26 cellular contexts compared by ENCODE assay signal in the genomic region with DNA sequence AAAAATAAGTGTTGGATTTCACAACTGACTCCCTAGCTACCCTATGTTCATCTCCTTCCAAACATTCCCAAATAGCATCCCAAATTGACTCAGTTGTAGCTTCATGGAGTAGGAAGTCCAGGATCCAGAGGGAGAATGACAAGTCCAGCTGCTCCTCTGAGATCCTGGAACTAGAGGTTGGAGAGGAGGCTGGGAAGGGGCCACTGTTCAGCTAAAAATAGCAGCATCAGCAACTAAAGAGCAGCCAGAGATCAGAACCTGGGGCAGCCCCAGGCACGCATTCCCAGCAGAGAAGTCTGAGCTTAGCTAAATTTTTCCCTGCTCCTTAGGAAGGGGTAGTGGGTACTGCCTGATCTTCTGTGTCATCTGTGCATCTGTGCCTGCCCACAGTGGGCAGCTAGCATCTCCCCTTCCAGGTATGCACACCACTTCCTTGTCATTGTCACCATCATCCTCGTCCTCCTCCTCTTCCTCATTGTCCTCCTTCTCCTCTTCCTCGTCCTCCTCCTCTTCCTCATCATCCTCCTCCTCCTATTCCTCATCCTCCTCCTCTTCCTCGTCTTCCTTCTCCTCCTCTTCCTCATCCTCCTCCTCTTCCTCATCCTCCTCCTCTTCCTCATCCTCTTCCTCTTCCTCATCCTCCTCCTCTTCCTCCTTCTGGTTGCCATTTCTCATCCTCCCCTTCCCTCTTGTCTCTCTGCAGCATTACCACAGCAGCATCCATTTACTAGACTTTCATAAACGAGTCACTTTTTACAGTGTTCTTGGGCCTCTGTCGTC.
"Had no signal": no experiment of that assay in that cellular context is flagged by ENCODE, and none has a peak within 500 bp of the region (broad histone marks: within the 10 kb centered on the region; RNA-seq: fewer than 3 reads in every experiment).

No MANE protein-coding gene starts in this region.

- H3K4me1 ChIP-seq: breast epithelium had no signal

- DNase-seq: activated CD4-positive, alpha-beta T cell treated with anti-CD3 and anti-CD28 coated beads for 36 hours; activated CD4-positive, alpha-beta T cell treated with anti-CD3 and anti-CD28 coated beads, Interleukin-2, amount 50 U/mL, for 1 hour; activated CD8-positive, alpha-beta memory T cell treated with anti-CD3 and anti-CD28 coated beads, Interleukin-2, amount 50 U/mL, for 4 hours; activated CD8-positive, alpha-beta T cell treated with anti-CD3 and anti-CD28 coated beads for 36 hours; activated gamma-delta T cell treated with Interleukin-2 at 50 U/mL for 16 hours; activated naive CD4-positive, alpha-beta T cell treated with anti-CD3 and anti-CD28 coated beads, Interleukin-2, amount 10 ng/mL, durations not matched to agents 7 days and 5 days; activated naive CD8-positive, alpha-beta T cell treated with anti-CD3 and anti-CD28 coated beads for 36 hours; activated T-cell treated with anti-CD3 and anti-CD28 coated beads, Interleukin-2, amount 50 U/mL, for 72 hours; central memory CD4-positive, alpha-beta T cell; Kasumi-1; KBM-7; NCI-H1105 treated with DMSO at 0.1 percent for 48 hours; NCI-H1436 treated with DMSO at 0.1 percent for 48 hours; NCI-H187; NCI-H2081; NCI-H524; PC-3; SIG-M5; T-cell; T-helper 2 cell; T1000 had no signal

- H3K27ac ChIP-seq: breast epithelium, SK-N-MC, VCaP had no signal

- H3K4me3 ChIP-seq: breast epithelium, SK-N-MC had no signal

- H3K9me3 ChIP-seq: breast epithelium had no signal

- H3K36me3 ChIP-seq: breast epithelium had no signal

- ATAC-seq: activated CD4-positive, alpha-beta T cell treated with anti-CD3 and anti-CD28 coated beads for 36 hours; activated CD8-positive, alpha-beta T cell treated with anti-CD3 and anti-CD28 coated beads for 36 hours; activated T-cell treated with anti-CD3 and anti-CD28 coated beads, Interleukin-2, amount 50 U/mL, for 72 hours; PC-3; T-cell had no signal

- FAIRE-seq: RCC 7860, TTC549 had no signal

- H3K27me3 ChIP-seq: breast epithelium had no signal
